ENCODE assay signal across 24 cellular contexts in the genomic region with DNA sequence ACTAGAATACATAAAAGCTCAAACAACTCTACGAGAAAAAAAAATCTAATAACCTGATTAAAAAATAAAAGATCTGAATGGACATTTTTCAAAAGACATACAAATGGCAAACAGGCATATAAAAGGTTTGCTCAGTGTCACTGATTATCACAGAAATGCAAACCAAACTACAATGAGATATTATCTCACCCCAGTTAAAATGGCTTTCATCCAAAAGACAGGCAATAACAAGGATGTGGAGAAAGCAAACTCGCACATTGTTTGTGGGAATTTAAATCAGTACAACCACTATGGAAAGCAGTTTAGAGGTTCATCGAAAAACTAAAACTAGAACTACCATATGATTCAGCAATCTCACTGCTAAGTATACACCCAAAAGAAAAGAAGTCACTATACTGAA. TPM values are rescaled to one million over a fixed set of nuclear protein-coding genes. Genes with fewer than 3 reads are reported as not detected.
DNase-seq lines count a peak whose midpoint lies in the region; ATAC-seq and TF ChIP-seq lines count a peak whose summit lies in the region.
"Had no signal": no experiment of that assay in that cellular context is flagged by ENCODE, and none has a peak within 500 bp of the region (broad histone marks: within the 10 kb centered on the region; RNA-seq: fewer than 3 reads in every experiment).

No MANE protein-coding gene starts in this region.

- H3K4me1 ChIP-seq in HEK293 (ENCODE audit: control insufficient read depth, insufficient read depth, low read length) (peaks cover 7% of the 10 kb centered on the region), neural progenitor cell (no peaks in the 10 kb centered on the region)
- H3K4me1 ChIP-seq: SJSA1 had no signal

- H3K36me3 ChIP-seq in HEK293 (ENCODE audit: control insufficient read depth in 2 of 2, insufficient read depth in 1 of 2, low read length in 2 of 2) (no peaks in the 10 kb centered on the region), neural progenitor cell (no peaks in the 10 kb centered on the region)
- H3K36me3 ChIP-seq: SJSA1 had no signal

- DNase-seq in NCI-H526 (lab: John Stamatoyannopoulos, UW) (peak; percentile 54 to 58), pons (ENCODE audit: low spot score) (peak; percentile 22), neural progenitor cell (ENCODE audit: low spot score) (no peak), DMS79 treated with DMSO at 0.1 percent for 48 hours (lab: John Stamatoyannopoulos, UW) (no peak)
- DNase-seq: AML-193; CD4-positive, alpha-beta T cell; Karpas-422; MM.1S; NCI-H1694; NCI-H2029 treated with DMSO at 0.1 percent for 48 hours; NCI-H2227 treated with DMSO at 0.1 percent for 48 hours; NK-92 treated with Interleukin-12 subunit alpha and Interleukin-12 subunit beta, amount 100 ng/mL, for 24 hours; PC-9; Right ventricle myocardium superior; RPMI8226 had no signal

- no peaks in the 10 kb centered on the region for H3K9me3 Mint-ChIP-seq in neural progenitor cell
- H3K9me3 Mint-ChIP-seq: CD4-positive, alpha-beta T cell had no signal

- CTCF ChIA-PET in HEK293 (lab: Yijun Ruan, JAX), result interaction anchor here (0.7 to 1.0 kb wide), 3 partner anchors 14 to 347 kb away, joined by 3 to 4 read pairs (median 4); no protein-coding TSS in a partner anchor

- no peak overlapping the region for H3K4me2 ChIP-seq in neural progenitor cell
- H3K4me2 ChIP-seq: BLaER1 treated with 17β-estradiol and CSF1 and Interleukin-3, amounts not matched to agents 10 nM and 100 nM; PC-9 had no signal

- H3K9ac ChIP-seq in neural progenitor cell, result no peak overlapping the region
- H3K9ac ChIP-seq: BLaER1 treated with 17β-estradiol and CSF1 and Interleukin-3, amounts not matched to agents 10 nM and 100 nM had no signal

- no peaks in the 10 kb centered on the region for H3K27me3 Mint-ChIP-seq in neural progenitor cell (ENCODE audit: insufficient read depth, low read depth)

- H3K9me3 ChIP-seq in HEK293 (ENCODE audit: control insufficient read depth, insufficient read depth, low read depth, low read length) (no peaks in the 10 kb centered on the region), neural progenitor cell (ENCODE audit: low read depth) (no peaks in the 10 kb centered on the region)
- H3K9me3 ChIP-seq: SJSA1 had no signal

- no peak overlapping the region for H3K4me3 Mint-ChIP-seq in neural progenitor cell
- H3K4me3 Mint-ChIP-seq: CD4-positive, alpha-beta T cell had no signal

- H3F3A ChIP-seq in neural progenitor cell (ENCODE audit: low read depth), result no peaks in the 10 kb centered on the region

- H2AFZ ChIP-seq in neural progenitor cell (replicated peaks), result no peak overlapping the region
- H2AFZ ChIP-seq: PC-9 had no signal

- no peak overlapping the region for H3K27ac ChIP-seq in HEK293 (ENCODE audit: extremely low read depth, low read depth, low read length)
- H3K27ac ChIP-seq in neural progenitor cell, result no peak overlapping the region
- H3K27ac ChIP-seq: BLaER1 treated with 17β-estradiol and CSF1 and Interleukin-3, amounts not matched to agents 10 nM and 100 nM; PC-9; SJSA1 had no signal

- H3K27me3 ChIP-seq in neural progenitor cell, result no peaks in the 10 kb centered on the region
- H3K27me3 ChIP-seq: BLaER1 treated with 17β-estradiol and CSF1 and Interleukin-3, amounts not matched to agents 10 nM and 100 nM; SJSA1 had no signal

- peak; percentile 33; the same call in 2 of the 3 replicates for ATAC-seq in SK-N-SH treated with all-trans-retinoic acid at 6 μM for 48 hours
- no peak for ATAC-seq in GM19035 (IDR thresholded peaks at IDR 0.05; ENCODE audit: unreplicated experiment)

- POLR2A ChIA-PET in HEK293 (lab: Yijun Ruan, JAX), result no interaction called here

- no peaks in the 10 kb centered on the region for H3K79me2 ChIP-seq in neural progenitor cell (ENCODE audit: low read depth)

- no peak overlapping the region for H3K4me3 ChIP-seq in HEK293 (ENCODE audit: low read depth, low read length)
- H3K4me3 ChIP-seq in neural progenitor cell, result no peak overlapping the region
- H3K4me3 ChIP-seq: BLaER1 treated with 17β-estradiol and CSF1 and Interleukin-3, amounts not matched to agents 10 nM and 100 nM; PC-9; SJSA1 had no signal

- no peaks in the 10 kb centered on the region for H3K4me1 Mint-ChIP-seq in neural progenitor cell

- no peaks in the 10 kb centered on the region for H4K20me1 ChIP-seq in neural progenitor cell (ENCODE audit: low read depth)
- H4K20me1 ChIP-seq: BLaER1 treated with 17β-estradiol and CSF1 and Interleukin-3, amounts not matched to agents 10 nM and 100 nM had no signal

- no peaks in the 10 kb centered on the region for H3K36me3 Mint-ChIP-seq in neural progenitor cell

- H3K27ac Mint-ChIP-seq in neural progenitor cell, result no peak overlapping the region
- H3K27ac Mint-ChIP-seq: CD4-positive, alpha-beta T cell had no signal

- TF ChIP-seq CTCF in HEK293 (tag by site-specific recombination; IDR thresholded peaks at IDR 0.05), result no peak
- no peak for TF ChIP-seq CTCF in neural progenitor cell (IDR thresholded peaks at IDR 0.05)

TF ChIP-seq in HEK293, 187 proteins besides CTCF, POLR2A, EP300 and RAD21:
- no peak for TF ChIP-seq ZNF548 (tag by site-specific recombination; IDR thresholded peaks at IDR 0.05)
- no peak for TF ChIP-seq YY1 (tag by site-specific recombination; IDR thresholded peaks at IDR 0.05)
- TF ChIP-seq ZXDB (tag by site-specific recombination; IDR thresholded peaks at IDR 0.05), result no peak
- 0 out of 2 replicates have a peak, but pooled peaks have one; percentile 20 for TF ChIP-seq ZNF335 (tag by site-specific recombination; conservative IDR thresholded peaks at IDR 0.05)
- no peak for TF ChIP-seq ZNF37A (tag by site-specific recombination; IDR thresholded peaks at IDR 0.05)

TF ChIP-seq in SK-N-SH treated with all-trans-retinoic acid at 6 μM for 48 hours, 23 proteins besides CTCF, POLR2A, EP300 and RAD21:
- TF ChIP-seq ZFP3 (CRISPR knock-in tag; IDR thresholded peaks at IDR 0.05) (no peak), TCF4 (CRISPR knock-in tag; IDR thresholded peaks at IDR 0.05; ENCODE audit: borderline replicate concordance) (peak; percentile 27; the same call in 1 of the 2 replicates)

RNA-seq across cellular contexts. Expression of a gene that starts 20.8 kb away (rescaled TPM):
- total RNA-seq in neural progenitor cell (ENCODE audit: low replicate concordance), result 8.8 and 10.8 TPM in 2 replicates
- total RNA-seq: A172; CD4-positive, alpha-beta T cell; HT-29; NCI-H460; PC-9; Right ventricle myocardium superior; SJSA1 had no signal

RNA-seq across cellular contexts. Expression of a gene that starts 54.7 kb away (rescaled TPM):
- 5.6 and 8.8 TPM in 2 replicates for total RNA-seq in neural progenitor cell (ENCODE audit: low replicate concordance)
- total RNA-seq: A172; CD4-positive, alpha-beta T cell; HT-29; NCI-H460; PC-9; Right ventricle myocardium superior; SJSA1; T-helper 1 cell treated with Interleukin-12 subunit alpha and Interleukin-12 subunit beta and Interleukin-4 antibody, amounts not matched to agents 30 ng/mL and 1 ng/mL, for 36 hours had no signal

Comparison
In these comparisons a context has a peak if more than half of its experiments do, and no peak if none do; other contexts are left out.
1. DNase-seq: peak in NCI-H526 (2 of 2) and pons (single experiment); none in neural progenitor cell (single experiment) and DMS79 treated with DMSO at 0.1 percent for 48 hours (single experiment).